Comparison of ENCODE assay signal across 16 cellular contexts in genomic region chr7:72281325-72281724, GRCh38.
DNase-seq lines count a peak whose midpoint lies in the region; TF ChIP-seq lines count a peak whose summit lies in the region.
"Had no signal": no experiment of that assay in that cellular context is flagged by ENCODE, and none has a peak within 500 bp of the region (broad histone marks: within the 10 kb centered on the region; RNA-seq: fewer than 3 reads in every experiment).

No MANE protein-coding gene starts in this region.

- no peaks in the 10 kb centered on the region for H3K36me3 Mint-ChIP-seq in MCF 10A (ENCODE audit: insufficient read depth, unreplicated experiment)
- H3K36me3 Mint-ChIP-seq: CD14-positive monocyte had no signal

- intact Hi-C loops in MCF 10A (cut with micrococcal nuclease), result no loop called here

- H3K4me3 Mint-ChIP-seq in MCF 10A (ENCODE audit: unreplicated experiment), result no peak overlapping the region
- H3K4me3 Mint-ChIP-seq: CD14-positive monocyte; CD4-positive, alpha-beta memory T cell; H9 had no signal

- peak; percentile 84 for DNase-seq in DMS 273 (lab: John Stamatoyannopoulos, UW; ENCODE audit: unreplicated experiment)
- peak; percentile 60 for DNase-seq in NCI-H146 (lab: John Stamatoyannopoulos, UW)
- peak; percentile 73 to 95 for DNase-seq in NCI-H524 (lab: John Stamatoyannopoulos, UW)
- DNase-seq in NCI-H82 treated with DMSO at 0.1 percent for 48 hours (lab: John Stamatoyannopoulos, UW; ENCODE audit: unreplicated experiment), result peak; percentile 82
- no peak for DNase-seq in stimulated activated CD8-positive, alpha-beta memory T cell treated with anti-CD3 and anti-CD28 coated beads, Interleukin-4, amount 100 ng/mL, for 48 hours
- no peak for DNase-seq in MCF 10A (ENCODE audit: unreplicated experiment)
- DNase-seq in germinal center (ENCODE audit: low spot score), result no peak
- no peak for DNase-seq in COR-L47 (lab: John Stamatoyannopoulos, UW)
- DNase-seq: 8988T; Calu3; CD4-positive, alpha-beta memory T cell; DMS153; DMS79; GF-D8; H9 had no signal

- no peaks in the 10 kb centered on the region for H3K4me1 Mint-ChIP-seq in MCF 10A (ENCODE audit: insufficient read depth, unreplicated experiment)
- H3K4me1 Mint-ChIP-seq: CD4-positive, alpha-beta memory T cell had no signal

- peaks cover 8% of the 10 kb centered on the region for H3K27me3 Mint-ChIP-seq in MCF 10A (ENCODE audit: insufficient read depth, unreplicated experiment)
- H3K27me3 Mint-ChIP-seq: CD4-positive, alpha-beta memory T cell had no signal

- CTCF ChIA-PET in MCF 10A (lab: Yijun Ruan, JAX), result interaction anchor here (0.6 kb wide), 2 partner anchors 142 to 459 kb away, joined by 3 read pairs; no protein-coding TSS in a partner anchor

- POLR2A ChIA-PET in MCF 10A (lab: Yijun Ruan, JAX), result interaction anchor here (0.6 kb wide), 1 partner anchor 546 kb away, joined by 4 read pairs; no protein-coding TSS in a partner anchor

- no TSS peak for BruUV-seq in MCF 10A (replicated peaks; lab: Mats Ljungman, UMichigan)

- no peak for TF ChIP-seq CTCF in MCF 10A (IDR thresholded peaks at IDR 0.05; ENCODE audit: unreplicated experiment)

- no peak overlapping the region for H3K27ac Mint-ChIP-seq in MCF 10A (ENCODE audit: low read depth, unreplicated experiment)
- H3K27ac Mint-ChIP-seq: CD14-positive monocyte; CD4-positive, alpha-beta memory T cell; H9 had no signal

- peaks cover 6% of the 10 kb centered on the region for H3K9me3 Mint-ChIP-seq in MCF 10A (ENCODE audit: unreplicated experiment)

Comparison
In these comparisons a context has a peak if more than half of its experiments do, and no peak if none do; other contexts are left out.
1. DNase-seq: peak in DMS 273 (single experiment), NCI-H146 (single experiment), NCI-H524 (2 of 2) and NCI-H82 treated with DMSO at 0.1 percent for 48 hours (single experiment); none in stimulated activated CD8-positive, alpha-beta memory T cell treated with anti-CD3 and anti-CD28 coated beads, Interleukin-4, amount 100 ng/mL, for 48 hours (single experiment), MCF 10A (single experiment), germinal center (single experiment) and COR-L47 (single experiment).